In the genomic region with DNA sequence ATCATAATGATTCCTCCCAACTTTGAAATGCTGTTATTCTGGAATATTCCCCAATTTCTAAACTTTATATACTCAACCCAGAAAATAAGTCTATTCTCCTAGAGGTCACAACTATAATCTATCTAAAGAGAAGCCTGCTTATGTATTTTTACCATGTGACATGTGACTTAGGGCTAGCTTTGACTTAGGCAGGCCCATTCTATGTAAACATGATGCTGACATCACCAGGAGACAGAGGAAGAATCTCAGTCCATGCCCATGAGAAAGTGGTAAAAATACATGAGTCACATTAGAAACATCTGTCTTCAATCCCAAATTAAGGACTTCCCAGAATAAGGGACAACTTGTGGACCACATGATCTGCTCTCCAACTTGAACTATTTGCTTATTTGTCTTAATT, we compare ENCODE assay signal across 14 cellular contexts.
A peak's percentile ranks its signal among the peaks of the same experiment; 100 is the strongest.
DNase-seq lines count a peak whose midpoint lies in the region; ATAC-seq, FAIRE-seq and TF ChIP-seq lines count a peak whose summit lies in the region.
"Had no signal": no experiment of that assay in that cellular context is flagged by ENCODE, and none has a peak within 500 bp of the region (broad histone marks: within the 10 kb centered on the region; RNA-seq: fewer than 3 reads in every experiment).

No MANE protein-coding gene starts in this region.

- intact Hi-C loops in tibial artery (cut with DNase I; ENCODE audit: low total_unique reads), result loop anchor here (10.0 kb wide), 1 partner anchor 81 kb away; no protein-coding TSS in a partner anchor

- H3K36me3 ChIP-seq in RWPE2 (ENCODE audit: low read depth) (no peaks in the 10 kb centered on the region), tibial artery (no peaks in the 10 kb centered on the region), small intestine (ENCODE audit: control insufficient read depth in 2 of 2, insufficient read depth in 2 of 2, low read length in 2 of 2) (no peaks in the 10 kb centered on the region)

- H3K27ac ChIP-seq in RWPE2 (ENCODE audit: poor library complexity, severe bottlenecking) (no peak overlapping the region), tibial artery (peak overlapping the region; percentile 43 to 60), small intestine (ENCODE audit: low read depth in 1 of 2, low read length in 1 of 2) (no peak overlapping the region)
- H3K27ac ChIP-seq: 22Rv1 had no signal

- no peak for TF ChIP-seq CTCF in RWPE2 (IDR thresholded peaks at IDR 0.05; ENCODE audit: poor library complexity, severe bottlenecking)
- no peak for TF ChIP-seq CTCF in fibroblast of pulmonary artery (IDR thresholded peaks at IDR 0.05; ENCODE audit: low read length, missing control alignments)
- TF ChIP-seq CTCF in tibial artery (IDR thresholded peaks at IDR 0.05), result no peak

- ATAC-seq in RWPE2 (ENCODE audit: low read depth), result peak; percentile 23; the same call in 1 of the 3 replicates
- ATAC-seq: natural killer cell treated with Interleukin-12 subunit alpha and Interleukin-12 subunit beta and Interleukin-15 and Interleukin-18, amount 100 ng/mL, for 72 hours; T-helper 17 cell had no signal

- H3K4me3 ChIP-seq in RWPE2 (ENCODE audit: severe bottlenecking) (no peak overlapping the region), fibroblast of pulmonary artery (replicated peaks; ENCODE audit: low read depth, low read length) (no peak overlapping the region), tibial artery (no peak overlapping the region), small intestine (ENCODE audit: low read depth in 1 of 2, low read length in 2 of 2) (no peak overlapping the region)

- H3K27me3 ChIP-seq in RWPE2 (ENCODE audit: insufficient read depth, poor library complexity, severe bottlenecking) (no peaks in the 10 kb centered on the region), tibial artery (no peaks in the 10 kb centered on the region), small intestine (ENCODE audit: control insufficient read depth in 2 of 2, insufficient read depth in 2 of 2, low read length in 2 of 2) (no peaks in the 10 kb centered on the region)

- no peak for FAIRE-seq in small intestine (lab: Jason Lieb, UNC)

- DNase-seq in DMS 273 (lab: John Stamatoyannopoulos, UW; ENCODE audit: unreplicated experiment) (peak; percentile 44), DMS 273 treated with DMSO at 0.1 percent for 48 hours (lab: John Stamatoyannopoulos, UW) (no peak), RWPE2 (ENCODE audit: low spot score) (no peak), fibroblast of pulmonary artery (ENCODE audit: low read depth) (peak; percentile 70), tibial artery (no peak), DMS153 (lab: John Stamatoyannopoulos, UW) (no peak), small intestine (no peak)
- DNase-seq in activated effector memory CD4-positive, alpha-beta T cell treated with anti-CD3 and anti-CD28 coated beads, Interleukin-2, amount 50 U/mL, for 16 hours, result no peak
- DNase-seq: activated CD4-positive, alpha-beta T cell treated with anti-CD3 and anti-CD28 coated beads, Interleukin-2, amount 50 U/mL, for 1 hour; DND-41; Karpas-422; T-helper 17 cell had no signal

- H3K9me3 ChIP-seq in RWPE2 (ENCODE audit: severe bottlenecking) (no peaks in the 10 kb centered on the region), tibial artery (no peaks in the 10 kb centered on the region), small intestine (ENCODE audit: control insufficient read depth, low read depth) (no peaks in the 10 kb centered on the region)

- H3K4me1 ChIP-seq in RWPE2 (ENCODE audit: insufficient read depth, poor library complexity, severe bottlenecking), result no peaks in the 10 kb centered on the region
- peaks cover 0 to 64% (median 19%) of the 10 kb centered on the region in 4 donors for H3K4me1 ChIP-seq in tibial artery
- H3K4me1 ChIP-seq in small intestine (ENCODE audit: control insufficient read depth in 2 of 2, insufficient read depth in 1 of 2, low read depth in 1 of 2, low read length in 1 of 2), result no peaks in the 10 kb centered on the region

Comparison
In these comparisons a context has a peak if more than half of its experiments do, and no peak if none do; other contexts are left out.
1. DNase-seq: peak in DMS 273 (single experiment) and fibroblast of pulmonary artery (single experiment); none in DMS 273 treated with DMSO at 0.1 percent for 48 hours (single experiment), RWPE2 (single experiment), tibial artery (0 of 2), DMS153 (single experiment), activated effector memory CD4-positive, alpha-beta T cell treated with anti-CD3 and anti-CD28 coated beads, Interleukin-2, amount 50 U/mL, for 16 hours (single experiment) and small intestine (single experiment).
2. H3K27ac ChIP-seq: peak in tibial artery (2 of 2); none in RWPE2 (single experiment) and small intestine (0 of 2).